19 cellular contexts compared by ENCODE assay signal in genomic region chr1:161128591-161129420, GRCh38. TPM values are rescaled to one million over a fixed set of nuclear protein-coding genes. Genes with fewer than 3 reads are reported as not detected.
DNase-seq lines count a peak whose midpoint lies in the region; ATAC-seq and TF ChIP-seq lines count a peak whose summit lies in the region.
"Had no signal": no experiment of that assay in that cellular context is flagged by ENCODE, and none has a peak within 500 bp of the region (broad histone marks: within the 10 kb centered on the region; RNA-seq: fewer than 3 reads in every experiment).

No MANE protein-coding gene starts in this region.

- POLR2A ChIA-PET in activated CD4-positive, alpha-beta T cell treated with anti-CD3 and anti-CD28 coated beads, Interleukin-2, amount 10 ng/mL, durations not matched to agents 7 days and 5 days (lab: Charles Lee): no interaction called here

- CTCF ChIA-PET in activated CD4-positive, alpha-beta T cell treated with anti-CD3 and anti-CD28 coated beads, Interleukin-2, amount 10 ng/mL, durations not matched to agents 7 days and 5 days (lab: Charles Lee): interaction anchor here (0.7 to 1.9 kb wide), 3 partner anchors 10 to 36 kb away, joined by 3 to 5 read pairs (median 3); no protein-coding TSS in a partner anchor

- peaks cover 60% of the 10 kb centered on the region for H3K4me1 ChIP-seq in Loucy (ENCODE audit: insufficient read depth, low read length, poor library complexity, severe bottlenecking)
- peaks cover 19% of the 10 kb centered on the region for H3K4me1 ChIP-seq in smooth muscle cell (ENCODE audit: low read depth)

- peaks cover 10% of the 10 kb centered on the region for H4K20me1 ChIP-seq in Loucy (ENCODE audit: insufficient read depth, low read length, poor library complexity, severe bottlenecking)
- H4K20me1 ChIP-seq in smooth muscle cell (ENCODE audit: low read depth): peaks cover 49% of the 10 kb centered on the region

- H3K36me3 ChIP-seq in Loucy (ENCODE audit: insufficient read depth, low read length) (peaks cover 23% of the 10 kb centered on the region; the same call in 1 of the 2 replicates), smooth muscle cell (ENCODE audit: low read depth) (peaks cover 3% of the 10 kb centered on the region)

- H2AFZ ChIP-seq in Loucy (ENCODE audit: low read length) (no peak overlapping the region), smooth muscle cell (ENCODE audit: low read depth) (no peak overlapping the region)

- H3K4me2 ChIP-seq in Loucy (ENCODE audit: low read depth, low read length, poor library complexity, severe bottlenecking) (peak overlapping the region; percentile 95), smooth muscle cell (no peak overlapping the region)

- H3K9me3 ChIP-seq in Loucy (ENCODE audit: insufficient read depth, low read depth, low read length) (no peaks in the 10 kb centered on the region), smooth muscle cell (replicated peaks; ENCODE audit: low read depth) (no peaks in the 10 kb centered on the region)

- H3K4me3 Mint-ChIP-seq in activated CD4-positive, alpha-beta T cell treated with anti-CD3 and anti-CD28 coated beads, Interleukin-2, amount 10 ng/mL, durations not matched to agents 7 days and 5 days: no peak overlapping the region
- peak overlapping the region; percentile 96 for H3K4me3 Mint-ChIP-seq in endothelial cell (ENCODE audit: unreplicated experiment)

- no peak for TF ChIP-seq CTCF in Loucy (conservative IDR thresholded peaks at IDR 0.05; ENCODE audit: low read length)
- TF ChIP-seq CTCF in endothelial cell (IDR thresholded peaks at IDR 0.05; ENCODE audit: unreplicated experiment): no peak
- no peak for TF ChIP-seq CTCF in smooth muscle cell (IDR thresholded peaks at IDR 0.05; ENCODE audit: borderline replicate concordance, insufficient read depth, poor library complexity, severe bottlenecking)

- no peak for DNase-seq in activated CD4-positive, alpha-beta T cell treated with anti-CD3 and anti-CD28 coated beads, Interleukin-2, amount 10 ng/mL, durations not matched to agents 7 days and 5 days
- DNase-seq in activated CD4-positive, alpha-beta T cell treated with anti-CD3 and anti-CD28 coated beads for 48 hours: no peak
- DNase-seq in endothelial cell (ENCODE audit: low spot score) (no peak), smooth muscle cell (lab: John Stamatoyannopoulos, UW; ENCODE audit: unreplicated experiment) (no peak), KG1 (lab: John Stamatoyannopoulos, UW) (no peak)
- DNase-seq: 8988T, C1 segment of cervical spinal cord, Calu3, DMS79, GOT3, NCI-H1105, NCI-H187 treated with DMSO at 0.1 percent for 48 hours, NCI-H2171 treated with DMSO at 0.1 percent for 48 hours, NCI-H774 had no signal

- H3F3A ChIP-seq in Loucy (ENCODE audit: low read depth): no peaks in the 10 kb centered on the region
- peaks cover 5% of the 10 kb centered on the region for H3F3A ChIP-seq in smooth muscle cell (ENCODE audit: low read depth)

- peak overlapping the region; percentile 95 for H3K4me3 ChIP-seq in Loucy (ENCODE audit: low read length, poor library complexity, severe bottlenecking)
- no peak overlapping the region for H3K4me3 ChIP-seq in smooth muscle cell
- H3K4me3 ChIP-seq: K562 had no signal

- peaks cover 67% of the 10 kb centered on the region for H3K79me2 ChIP-seq in Loucy (ENCODE audit: insufficient read depth, low read length)
- H3K79me2 ChIP-seq in smooth muscle cell (ENCODE audit: low read depth): peaks cover 71% of the 10 kb centered on the region

- WGBS in smooth muscle cell (ENCODE audit: low lambda C conversion rate): 92% methylated on average over 4 of the region's 4 CpGs

- no peak overlapping the region for H3K9ac ChIP-seq in Loucy (ENCODE audit: low read depth, low read length, poor library complexity, severe bottlenecking)
- H3K9ac ChIP-seq in smooth muscle cell (ENCODE audit: low read depth): no peak overlapping the region

- no peaks in the 10 kb centered on the region for H3K27me3 Mint-ChIP-seq in activated CD4-positive, alpha-beta T cell treated with anti-CD3 and anti-CD28 coated beads, Interleukin-2, amount 10 ng/mL, durations not matched to agents 7 days and 5 days
- H3K27me3 Mint-ChIP-seq in endothelial cell (ENCODE audit: unreplicated experiment): peaks cover 7% of the 10 kb centered on the region

- H3K27me3 ChIP-seq in Loucy (ENCODE audit: insufficient read depth, low read length, poor library complexity, severe bottlenecking): no peaks in the 10 kb centered on the region
- no peaks in the 10 kb centered on the region for H3K27me3 ChIP-seq in smooth muscle cell (ENCODE audit: low read depth)

- H3K27ac ChIP-seq in smooth muscle cell (ENCODE audit: low read depth): peak overlapping the region; percentile 1

- H3K9me3 Mint-ChIP-seq in activated CD4-positive, alpha-beta T cell treated with anti-CD3 and anti-CD28 coated beads, Interleukin-2, amount 10 ng/mL, durations not matched to agents 7 days and 5 days: no peaks in the 10 kb centered on the region
- H3K9me3 Mint-ChIP-seq in endothelial cell (ENCODE audit: unreplicated experiment): no peaks in the 10 kb centered on the region

- ATAC-seq in GM21423 (IDR thresholded peaks at IDR 0.05; ENCODE audit: unreplicated experiment) (no peak), GM18858 (IDR thresholded peaks at IDR 0.05; ENCODE audit: unreplicated experiment) (no peak)
- ATAC-seq: GM12878, K562 had no signal

- peak overlapping the region; percentile 7 for H3K27ac Mint-ChIP-seq in activated CD4-positive, alpha-beta T cell treated with anti-CD3 and anti-CD28 coated beads, Interleukin-2, amount 10 ng/mL, durations not matched to agents 7 days and 5 days
- peak overlapping the region; percentile 54 for H3K27ac Mint-ChIP-seq in endothelial cell (ENCODE audit: unreplicated experiment)

- peaks cover 56% of the 10 kb centered on the region for H3K4me1 Mint-ChIP-seq in activated CD4-positive, alpha-beta T cell treated with anti-CD3 and anti-CD28 coated beads, Interleukin-2, amount 10 ng/mL, durations not matched to agents 7 days and 5 days
- peaks cover 57% of the 10 kb centered on the region for H3K4me1 Mint-ChIP-seq in endothelial cell (ENCODE audit: unreplicated experiment)

- no peaks in the 10 kb centered on the region for H3K9me2 ChIP-seq in Loucy (replicated peaks; ENCODE audit: low read depth, low read length)

- peaks cover 51% of the 10 kb centered on the region for H3K36me3 Mint-ChIP-seq in activated CD4-positive, alpha-beta T cell treated with anti-CD3 and anti-CD28 coated beads, Interleukin-2, amount 10 ng/mL, durations not matched to agents 7 days and 5 days (ENCODE audit: low read depth)
- peaks cover 44% of the 10 kb centered on the region for H3K36me3 Mint-ChIP-seq in endothelial cell (ENCODE audit: low read depth, unreplicated experiment)

RNA-seq across cellular contexts. Expression of gene DEDD, which starts 3.7 kb away (rescaled TPM):
- total RNA-seq in activated CD4-positive, alpha-beta T cell treated with anti-CD3 and anti-CD28 coated beads, Interleukin-2, amount 10 ng/mL, durations not matched to agents 7 days and 5 days: 10 to 100 TPM; 39.8 to 43.1 TPM
- 133 TPM for total RNA-seq in endothelial cell (ENCODE audit: unreplicated experiment)
- total RNA-seq in smooth muscle cell: 36.3 and 36.9 TPM in 2 replicates
- 33.7 and 38.6 TPM in 2 replicates for polyA plus RNA-seq in smooth muscle cell

RNA-seq across cellular contexts. Expression of gene NIT1, which starts 10.9 kb away (rescaled TPM):
- 10 to 100 TPM; 37.7 to 39.0 TPM for total RNA-seq in activated CD4-positive, alpha-beta T cell treated with anti-CD3 and anti-CD28 coated beads, Interleukin-2, amount 10 ng/mL, durations not matched to agents 7 days and 5 days
- 20.5 TPM for total RNA-seq in endothelial cell (ENCODE audit: unreplicated experiment)
- total RNA-seq in smooth muscle cell: 33.6 and 37.2 TPM in 2 replicates
- 37.6 and 53.0 TPM in 2 replicates for polyA plus RNA-seq in smooth muscle cell

RNA-seq across cellular contexts. Expression of gene PFDN2, which starts 11.0 kb away (rescaled TPM):
- 10 to 100 TPM; 46.0 to 56.0 TPM for total RNA-seq in activated CD4-positive, alpha-beta T cell treated with anti-CD3 and anti-CD28 coated beads, Interleukin-2, amount 10 ng/mL, durations not matched to agents 7 days and 5 days
- total RNA-seq in endothelial cell (ENCODE audit: unreplicated experiment): 73.8 TPM
- 49.0 and 82.0 TPM in 2 replicates for total RNA-seq in smooth muscle cell
- 139 and 150 TPM in 2 replicates for polyA plus RNA-seq in smooth muscle cell

RNA-seq across cellular contexts. Expression of gene UFC1, which starts 25.0 kb away (rescaled TPM):
- 100 to 1,000 TPM; 115 to 120 TPM for total RNA-seq in activated CD4-positive, alpha-beta T cell treated with anti-CD3 and anti-CD28 coated beads, Interleukin-2, amount 10 ng/mL, durations not matched to agents 7 days and 5 days
- total RNA-seq in endothelial cell (ENCODE audit: unreplicated experiment) (124 TPM), smooth muscle cell (57.1 and 58.2 TPM in 2 replicates)
- 81.5 and 94.5 TPM in 2 replicates for polyA plus RNA-seq in smooth muscle cell

RNA-seq across cellular contexts. Expression of gene USP21, which starts 30.5 kb away (rescaled TPM):
- 10 to 100 TPM; 34.7 to 40.2 TPM for total RNA-seq in activated CD4-positive, alpha-beta T cell treated with anti-CD3 and anti-CD28 coated beads, Interleukin-2, amount 10 ng/mL, durations not matched to agents 7 days and 5 days
- total RNA-seq in endothelial cell (ENCODE audit: unreplicated experiment) (22.2 TPM), smooth muscle cell (6.9 and 10.7 TPM in 2 replicates)
- 25.4 and 30.8 TPM in 2 replicates for polyA plus RNA-seq in smooth muscle cell
